15 cellular contexts compared by ENCODE assay signal in the genomic region with DNA sequence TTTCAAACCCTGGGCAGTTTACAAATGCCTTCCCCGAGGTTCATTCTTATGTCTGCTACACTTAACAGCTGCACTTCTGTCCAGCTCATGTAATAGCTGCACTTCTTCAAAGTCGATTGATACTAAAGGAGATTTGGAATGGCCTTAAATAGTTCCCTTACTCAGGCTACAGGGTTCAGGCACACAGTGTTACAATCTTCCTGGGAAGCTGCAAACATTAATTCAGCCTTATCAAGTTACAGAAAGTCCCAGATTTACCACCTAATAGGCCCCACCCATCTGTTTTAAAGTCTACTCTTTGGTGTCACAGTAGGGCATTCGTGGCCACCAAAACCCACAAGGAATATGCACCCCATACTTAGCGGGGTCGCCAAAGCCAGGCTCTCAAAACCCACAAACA.
"Had no signal": no experiment of that assay in that cellular context is flagged by ENCODE, and none has a peak within 500 bp of the region (broad histone marks: within the 10 kb centered on the region; RNA-seq: fewer than 3 reads in every experiment).

No MANE protein-coding gene starts in this region.

- H3K4me3 ChIP-seq: SJSA1, SK-N-MC had no signal

- DNase-seq: KBM-7, MV-4-11, NCI-H1048, NCI-H1105 treated with DMSO at 0.1 percent for 48 hours, NCI-H1417 treated with DMSO at 0.1 percent for 48 hours, NCI-H1694 treated with DMSO at 0.1 percent for 48 hours, NCI-H1930, NCI-H2081, NCI-H2107, NCI-H2227 treated with DMSO at 0.1 percent for 48 hours, Right ventricle myocardium superior, RPMI8226, SIG-M5 had no signal

- H3K27ac ChIP-seq: SJSA1, SK-N-MC had no signal

- H3K36me3 ChIP-seq: SJSA1 had no signal

- H3K9me3 ChIP-seq: SJSA1 had no signal

- H3K27me3 ChIP-seq: SJSA1 had no signal
